22 cellular contexts compared by ENCODE assay signal in the genomic region with DNA sequence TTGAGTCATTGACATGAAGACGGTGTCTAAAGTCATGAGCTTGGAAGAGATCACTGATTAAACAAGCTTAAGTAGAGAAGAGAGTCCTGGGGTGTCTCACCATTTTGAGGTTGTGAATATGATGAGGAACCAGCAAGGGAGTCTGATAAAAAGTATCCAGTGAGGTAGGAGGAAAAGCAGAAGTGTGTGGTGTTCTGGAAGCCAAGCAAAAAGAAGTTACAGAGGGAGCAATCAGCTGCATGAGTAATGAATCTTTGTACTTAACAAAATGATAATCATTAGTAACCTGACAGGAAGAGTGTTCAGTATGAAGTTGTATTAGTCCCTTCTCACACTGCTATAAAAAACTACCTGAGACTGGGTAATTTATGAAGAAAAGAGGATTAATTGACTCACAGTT.
"Had no signal": no experiment of that assay in that cellular context is flagged by ENCODE, and none has a peak within 500 bp of the region (broad histone marks: within the 10 kb centered on the region; RNA-seq: fewer than 3 reads in every experiment).

No MANE protein-coding gene starts in this region.

- H3K9ac ChIP-seq: KMS-11 had no signal

- H3K4me1 ChIP-seq: ascending aorta had no signal

- H3K36me3 ChIP-seq: ascending aorta had no signal

- DNase-seq: activated CD4-positive, alpha-beta T cell treated with anti-CD3 and anti-CD28 coated beads for 48 hours; activated CD4-positive, alpha-beta T cell treated with anti-CD3 and anti-CD28 coated beads, Interleukin-2, amount 50 U/mL, for 48 hours; activated CD4-positive, CD25-positive, alpha-beta regulatory T cell treated with anti-CD3 and anti-CD28 coated beads, Interleukin-2, amount 50 U/mL, for 72 hours; activated effector memory CD4-positive, alpha-beta T cell treated with anti-CD3 and anti-CD28 coated beads, Interleukin-2, amount 50 U/mL, for 16 hours; activated naive CD4-positive, alpha-beta T cell treated with Interleukin-2 at 50 U/mL for 16 hours; activated naive CD8-positive, alpha-beta T cell treated with anti-CD3 and anti-CD28 coated beads, Interleukin-2, amount 50 U/mL, for 24 hours; activated T-cell treated with anti-CD3 and anti-CD28 coated beads, Interleukin-2, amount 50 U/mL, for 4 hours; amniotic stem cell; MM.1S; NCI-H1105; NCI-H1436 treated with DMSO at 0.1 percent for 48 hours; NCI-H187; NCI-H2081; NCI-H510A treated with DMSO at 0.1 percent for 48 hours; RPMI8226 had no signal

- H3K27me3 ChIP-seq: ascending aorta had no signal

- H3K4me3 ChIP-seq: ascending aorta, SK-N-MC had no signal

- H3K4me2 ChIP-seq: KMS-11 had no signal

- ATAC-seq: activated naive CD4-positive, alpha-beta T cell treated with anti-CD3 and anti-CD28 coated beads, Interleukin-2, amount 50 U/mL, for 72 hours; activated naive CD8-positive, alpha-beta T cell treated with anti-CD3 and anti-CD28 coated beads, Interleukin-2, amount 50 U/mL, for 24 hours; activated T-cell treated with anti-CD3 and anti-CD28 coated beads, Interleukin-2, amount 50 U/mL, for 4 hours; Panc1; Right ventricle myocardium inferior; WTC11 had no signal

- H3K27ac ChIP-seq: ascending aorta, KMS-11, SK-N-MC had no signal
